Comparison of ENCODE assay signal across 20 cellular contexts in genomic region chr14:61625171-61625570, GRCh38.
A peak's percentile ranks its signal among the peaks of the same experiment; 100 is the strongest.
DNase-seq lines count a peak whose midpoint lies in the region; ATAC-seq, FAIRE-seq and TF ChIP-seq lines count a peak whose summit lies in the region.
"Had no signal": no experiment of that assay in that cellular context is flagged by ENCODE, and none has a peak within 500 bp of the region (broad histone marks: within the 10 kb centered on the region; RNA-seq: fewer than 3 reads in every experiment).

No MANE protein-coding gene starts in this region.

- no TSS peak for BruUV-seq in HepG2 (replicated peaks; lab: Mats Ljungman, UMichigan)

- H3K9me3 ChIP-seq in HEK293 (ENCODE audit: control insufficient read depth, insufficient read depth, low read depth, low read length) (no peaks in the 10 kb centered on the region), HepG2 (ENCODE audit: low read length) (no peaks in the 10 kb centered on the region), kidney (ENCODE audit: control insufficient read depth in 1 of 2, low read length in 2 of 2) (no peaks in the 10 kb centered on the region)
- H3K9me3 ChIP-seq: stomach had no signal

- CTCF ChIA-PET in HEK293 (lab: Yijun Ruan, JAX) (interaction anchor here (1.1 kb wide), 1 partner anchor 16 kb away, joined by 3 read pairs; no protein-coding TSS in a partner anchor), WTC11 (lab: Charles Lee) (no interaction called here), HepG2 (lab: Yijun Ruan, JAX; ENCODE audit: low intra/inter-chr PET ratio, low total read pairs) (no interaction called here)

- no peaks in the 10 kb centered on the region for H3K36me3 Mint-ChIP-seq in WTC11
- H3K36me3 Mint-ChIP-seq: CD14-positive monocyte had no signal

- DNase-seq in DMS53 (lab: John Stamatoyannopoulos, UW) (peak; percentile 47), DMS53 treated with DMSO at 0.1 percent for 48 hours (lab: John Stamatoyannopoulos, UW; ENCODE audit: unreplicated experiment) (no peak), WTC11 (ENCODE audit: low spot score) (no peak), HepG2 (ENCODE audit: low spot score) (peak; percentile 24), kidney (no peak)
- DNase-seq: activated CD4-positive, alpha-beta T cell treated with anti-CD3 and anti-CD28 coated beads, Interleukin-2, amount 50 U/mL, for 4 hours; activated T-cell treated with anti-CD3 and anti-CD28 coated beads, Interleukin-2, amount 50 U/mL, for 48 hours; effector memory CD4-positive, alpha-beta T cell; kidney glomerular epithelial cell; NCI-H2029 treated with DMSO at 0.1 percent for 48 hours; NCI-H774; stomach had no signal

- TF ChIP-seq CTCF in HEK293 (tag by site-specific recombination; IDR thresholded peaks at IDR 0.05): no peak
- no peak for TF ChIP-seq CTCF in WTC11 (IDR thresholded peaks at IDR 0.05)
- TF ChIP-seq CTCF in HepG2 (CRISPR knock-in tag; IDR thresholded peaks at IDR 0.05): no peak
- no peak for TF ChIP-seq CTCF in kidney (IDR thresholded peaks at IDR 0.05; ENCODE audit: borderline replicate concordance, extremely low read depth, insufficient read depth)

- H3K4me3 Mint-ChIP-seq in WTC11: no peak overlapping the region
- H3K4me3 Mint-ChIP-seq: CD14-positive monocyte, IgD-negative memory B cell had no signal

- peaks cover under 1% of the 10 kb centered on the region for H3K4me1 ChIP-seq in HEK293 (ENCODE audit: control insufficient read depth, insufficient read depth, low read length)
- peaks cover 5% of the 10 kb centered on the region for H3K4me1 ChIP-seq in HepG2 (ENCODE audit: insufficient read depth, low read length)
- no peaks in the 10 kb centered on the region for H3K4me1 ChIP-seq in kidney (ENCODE audit: control insufficient read depth in 1 of 2, insufficient read depth in 1 of 2, low read depth in 1 of 2, low read length in 2 of 2)

- no peaks in the 10 kb centered on the region for H3K36me3 ChIP-seq in HEK293 (ENCODE audit: control insufficient read depth in 2 of 2, insufficient read depth in 1 of 2, low read length in 2 of 2)
- H3K36me3 ChIP-seq in HepG2 (replicated peaks in 1 of 2; ENCODE audit: control insufficient read depth in 1 of 2, insufficient read depth in 2 of 2, low read length in 2 of 2): no peaks in the 10 kb centered on the region
- no peaks in the 10 kb centered on the region for H3K36me3 ChIP-seq in kidney (ENCODE audit: control insufficient read depth in 1 of 2, insufficient read depth in 2 of 2, low read length in 2 of 2)
- H3K36me3 ChIP-seq: stomach had no signal

- no peaks in the 10 kb centered on the region for H3K79me2 ChIP-seq in HepG2 (ENCODE audit: insufficient read depth, low read length)
- H3K79me2 ChIP-seq: hepatocyte had no signal

- no peak overlapping the region for H2AFZ ChIP-seq in HepG2 (ENCODE audit: low read length)
- H2AFZ ChIP-seq: hepatocyte had no signal

- TF ChIP-seq EP300 in HepG2 (IDR thresholded peaks at IDR 0.05; ENCODE audit: low read depth in 2 of 2, low read length in 2 of 2) (no peak), HepG2 (CRISPR knock-in tag; IDR thresholded peaks at IDR 0.05; ENCODE audit: borderline replicate concordance) (no peak)

- TF ChIP-seq POLR2A in HepG2 (IDR thresholded peaks at IDR 0.05; ENCODE audit: insufficient read depth in 1 of 2, low read depth in 2 of 2, low read length in 2 of 2) (no peak), GM18505 (IDR thresholded peaks at IDR 0.05; ENCODE audit: borderline replicate concordance, extremely low read depth, insufficient read depth, insufficient read length) (no peak)

- H3K9ac ChIP-seq in HepG2 (ENCODE audit: insufficient read depth, low read depth, low read length) (no peak overlapping the region), kidney (ENCODE audit: low read length in 2 of 2) (no peak overlapping the region)

- H3K27ac ChIP-seq in HEK293 (ENCODE audit: extremely low read depth, low read depth, low read length) (no peak overlapping the region), HepG2 (ENCODE audit: extremely low read length, insufficient read depth, low read length) (no peak overlapping the region), kidney (ENCODE audit: low read depth in 2 of 2, low read length in 2 of 2) (no peak overlapping the region)
- H3K27ac ChIP-seq: 22Rv1, hepatocyte, stomach had no signal

- peak; percentile 34; the same call in 1 of the 2 replicates for ATAC-seq in WTC11
- ATAC-seq in HepG2: peak; percentile 59
- no peak for ATAC-seq in GM18505 (IDR thresholded peaks at IDR 0.05; ENCODE audit: unreplicated experiment)
- ATAC-seq in HG02840 (IDR thresholded peaks at IDR 0.05; ENCODE audit: low FRiP score, unreplicated experiment): no peak

- H4K20me1 ChIP-seq in HepG2 (ENCODE audit: insufficient read depth, low read length): no peaks in the 10 kb centered on the region

- no peak overlapping the region for H3K4me2 ChIP-seq in HepG2 (ENCODE audit: low read depth, low read length)
- H3K4me2 ChIP-seq: hepatocyte had no signal

- WGBS in HepG2 (ENCODE audit: low lambda C conversion rate): 100% methylated on average over 1 of the region's 1 CpG

- POLR2A ChIA-PET in HEK293 (lab: Yijun Ruan, JAX): no interaction called here
- POLR2A ChIA-PET in WTC11 (lab: Charles Lee): no interaction called here
- POLR2A ChIA-PET in HepG2 (lab: Yijun Ruan, JAX): no interaction called here

- H3K4me3 ChIP-seq in HEK293 (ENCODE audit: low read depth, low read length) (no peak overlapping the region), HepG2 (replicated peaks in 1 of 3; ENCODE audit: insufficient read depth in 1 of 3, low read depth in 2 of 3, low read length in 3 of 3) (no peak overlapping the region), kidney (ENCODE audit: low read length in 2 of 2) (no peak overlapping the region)
- H3K4me3 ChIP-seq: hepatocyte, stomach had no signal

- no peaks in the 10 kb centered on the region for H3K27me3 ChIP-seq in HepG2 (ENCODE audit: control insufficient read depth in 1 of 2, insufficient read depth in 2 of 2, low read length in 2 of 2)
- H3K27me3 ChIP-seq: hepatocyte, stomach had no signal

- intact Hi-C loops in HepG2 (cut with micrococcal nuclease; ENCODE audit: unreplicated experiment): no loop called here
- intact Hi-C loops in kidney (cut with DNase I): no loop called here

- H3K27me3 Mint-ChIP-seq in WTC11 (ENCODE audit: low read depth): no peaks in the 10 kb centered on the region
- H3K27me3 Mint-ChIP-seq: IgD-negative memory B cell had no signal

- no peak overlapping the region for H3K27ac Mint-ChIP-seq in WTC11
- H3K27ac Mint-ChIP-seq: IgD-negative memory B cell had no signal

- no peak for TF ChIP-seq RAD21 in HepG2 (CRISPR knock-in tag; IDR thresholded peaks at IDR 0.05)

- no peak for FAIRE-seq in HepG2 (lab: Jason Lieb, UNC)
- FAIRE-seq in kidney (lab: Jason Lieb, UNC): no peak
- FAIRE-seq: TTC549 had no signal

- H3K4me1 Mint-ChIP-seq in WTC11: peaks cover 8% of the 10 kb centered on the region
- H3K4me1 Mint-ChIP-seq: IgD-negative memory B cell had no signal

- peaks cover 8% of the 10 kb centered on the region for H3K9me3 Mint-ChIP-seq in WTC11
- H3K9me3 Mint-ChIP-seq: IgD-negative memory B cell had no signal

- in situ Hi-C loops in HepG2 (cut with HindIII; ENCODE audit: extremely low pct_ligation_motif_present, low pct_unique_long_range_greater_than_20kb): no loop called here

TF ChIP-seq in HEK293, 187 proteins besides CTCF, POLR2A, EP300 and RAD21:
- TF ChIP-seq YY2 (tag by site-specific recombination; IDR thresholded peaks at IDR 0.05) (peak; percentile 38; the same call in 1 of the 2 replicates), FEZF1 (tag by site-specific recombination; IDR thresholded peaks at IDR 0.05) (no peak)

TF ChIP-seq in WTC11, 78 proteins besides CTCF, POLR2A, EP300 and RAD21 (continues in another document):
- TF ChIP-seq ZMAT4 (CRISPR knock-in tag; IDR thresholded peaks at IDR 0.05) (no peak), HMGXB4 (CRISPR knock-in tag; IDR thresholded peaks at IDR 0.05) (no peak), SMAD3 (CRISPR knock-in tag; IDR thresholded peaks at IDR 0.05; ENCODE audit: borderline replicate concordance) (no peak)

TF ChIP-seq in HepG2, 621 proteins besides CTCF, POLR2A, EP300 and RAD21:
- TF ChIP-seq ZSCAN9 (CRISPR knock-in tag; IDR thresholded peaks at IDR 0.05; ENCODE audit: borderline replicate concordance) (no peak), E2F2 (CRISPR knock-in tag; IDR thresholded peaks at IDR 0.05; ENCODE audit: borderline replicate concordance) (no peak), FOSL2 (CRISPR knock-in tag; IDR thresholded peaks at IDR 0.05) (peak; percentile 79), ESRRA (CRISPR knock-in tag; IDR thresholded peaks at IDR 0.05; ENCODE audit: low read depth) (no peak), ZNF205 (CRISPR knock-in tag; IDR thresholded peaks at IDR 0.05) (no peak)
- TF ChIP-seq, protein P1, sequence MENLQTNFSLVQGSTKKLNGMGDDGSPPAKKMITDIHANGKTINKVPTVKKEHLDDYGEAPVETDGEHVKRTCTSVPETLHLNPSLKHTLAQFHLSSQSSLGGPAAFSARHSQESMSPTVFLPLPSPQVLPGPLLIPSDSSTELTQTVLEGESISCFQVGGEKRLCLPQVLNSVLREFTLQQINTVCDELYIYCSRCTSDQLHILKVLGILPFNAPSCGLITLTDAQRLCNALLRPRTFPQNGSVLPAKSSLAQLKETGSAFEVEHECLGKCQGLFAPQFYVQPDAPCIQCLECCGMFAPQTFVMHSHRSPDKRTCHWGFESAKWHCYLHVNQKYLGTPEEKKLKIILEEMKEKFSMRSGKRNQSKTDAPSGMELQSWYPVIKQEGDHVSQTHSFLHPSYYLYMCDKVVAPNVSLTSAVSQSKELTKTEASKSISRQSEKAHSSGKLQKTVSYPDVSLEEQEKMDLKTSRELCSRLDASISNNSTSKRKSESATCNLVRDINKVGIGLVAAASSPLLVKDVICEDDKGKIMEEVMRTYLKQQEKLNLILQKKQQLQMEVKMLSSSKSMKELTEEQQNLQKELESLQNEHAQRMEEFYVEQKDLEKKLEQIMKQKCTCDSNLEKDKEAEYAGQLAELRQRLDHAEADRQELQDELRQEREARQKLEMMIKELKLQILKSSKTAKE (CRISPR knock-in tag; IDR thresholded peaks at IDR 0.05; ENCODE audit: borderline replicate concordance): no peak

Comparison
In these comparisons a context has a peak if more than half of its experiments do, and no peak if none do; other contexts are left out.
1. DNase-seq: peak in DMS53 (single experiment) and HepG2 (single experiment); none in DMS53 treated with DMSO at 0.1 percent for 48 hours (single experiment), WTC11 (single experiment) and kidney (single experiment).
2. ATAC-seq: peak in WTC11 (single experiment) and HepG2 (single experiment); none in GM18505 (single experiment) and HG02840 (single experiment).